ENCODE assay signal across 23 cellular contexts in genomic region chr3:149288655-149289054, GRCh38. TPM values are rescaled to one million over a fixed set of nuclear protein-coding genes. Genes with fewer than 3 reads are reported as not detected.
"Had no signal": no experiment of that assay in that cellular context is flagged by ENCODE, and none has a peak within 500 bp of the region (broad histone marks: within the 10 kb centered on the region; RNA-seq: fewer than 3 reads in every experiment).

No MANE protein-coding gene starts in this region.

- H3K36me3 ChIP-seq: colonic mucosa, heart right ventricle, neutrophil, spleen, stomach had no signal

- FAIRE-seq: frontal cortex, islet of Langerhans had no signal

- DNase-seq: colonic mucosa; dermis blood vessel endothelial cell; heart right ventricle; hypothalamus; kidney glomerular epithelial cell; naive thymus-derived CD8-positive, alpha-beta T cell; psoas muscle; retina; spleen; stimulated activated CD4-positive, alpha-beta T cell treated with anti-CD3 and anti-CD28 coated beads, Interleukin-15, amount 100 ng/mL, for 24 hours; stimulated activated CD4-positive, alpha-beta T cell treated with anti-CD3 and anti-CD28 coated beads, Interleukin-1b, Interleukin-23, amount 100 ng/mL, for 48 hours; stimulated activated CD4-positive, alpha-beta T cell treated with anti-CD3 and anti-CD28 coated beads, Interleukin-4, amount 100 ng/mL, for 4 hours; stimulated activated naive B cell treated with anti-CD40 and anti-IgM and Interleukin-4, amounts not matched to agents 10 μg/mL and 1 μg/mL and 100 μg/mL, for 72 hours; stomach; substantia nigra; trophoblast cell had no signal

- H3K9me3 ChIP-seq: colonic mucosa, heart right ventricle, neutrophil, psoas muscle, spleen, stomach had no signal

- H3K4me1 ChIP-seq: colonic mucosa, heart right ventricle, psoas muscle had no signal

- H3K27me3 ChIP-seq: colonic mucosa, heart right ventricle, neutrophil, spleen, stomach had no signal

- H3K4me3 ChIP-seq: colonic mucosa, heart right ventricle, psoas muscle, spleen, stomach had no signal

- H3K27ac ChIP-seq: colonic mucosa, heart right ventricle, neutrophil, psoas muscle, spleen, stomach had no signal

- ATAC-seq: heart right ventricle; naive thymus-derived CD8-positive, alpha-beta T cell; sciatic nerve; stimulated activated naive B cell treated with anti-CD40 and anti-IgM and Interleukin-4, amounts not matched to agents 10 μg/mL and 1 μg/mL and 100 μg/mL, for 72 hours had no signal

RNA-seq across cellular contexts. Expression of gene TM4SF18, which starts 44.8 kb away (rescaled TPM):
- total RNA-seq: fibroblast of lung; naive thymus-derived CD8-positive, alpha-beta T cell; osteoblast had no signal
- polyA plus RNA-seq: fibroblast of lung; naive thymus-derived CD8-positive, alpha-beta T cell; neural cell had no signal
